In the genomic region with DNA sequence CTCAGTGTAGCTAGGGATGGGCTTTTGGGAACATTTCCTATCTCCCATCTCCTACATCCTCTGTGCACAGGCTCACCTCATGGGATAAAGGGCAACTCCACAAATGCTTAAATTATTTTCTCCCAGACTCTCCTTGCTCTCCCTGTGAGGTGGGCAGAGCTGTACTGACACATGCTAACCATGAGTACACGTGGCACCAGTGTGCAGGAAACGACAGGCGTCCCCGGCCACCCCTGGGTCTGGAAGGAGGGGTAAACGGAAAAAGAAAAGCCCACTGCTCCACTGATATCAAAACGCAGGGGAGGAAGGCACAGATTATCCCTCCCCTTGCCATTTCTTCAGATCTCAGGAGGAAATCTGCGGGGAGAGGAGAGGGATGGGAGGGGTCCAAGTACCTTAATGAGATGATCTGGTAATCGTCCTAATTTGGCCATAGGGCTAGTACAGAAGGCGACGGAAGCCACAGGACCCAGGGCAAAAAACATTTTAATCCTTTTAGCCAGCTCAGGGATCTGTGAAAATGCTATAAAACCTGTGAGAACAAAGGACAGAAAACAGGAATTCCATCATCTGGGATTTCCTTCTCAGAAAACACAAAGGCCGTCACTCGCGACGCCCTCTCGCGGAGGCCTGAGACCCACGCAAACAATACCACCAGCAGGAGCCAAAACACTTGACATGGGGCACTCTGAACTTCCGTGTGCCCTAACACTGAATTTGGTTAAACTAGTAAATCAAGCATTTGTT, we compare ENCODE assay signal across 10 cellular contexts. TPM values are rescaled to one million over a fixed set of nuclear protein-coding genes. Genes with fewer than 3 reads are reported as not detected.
DNase-seq lines count a peak whose midpoint lies in the region; ATAC-seq and TF ChIP-seq lines count a peak whose summit lies in the region.
"Had no signal": no experiment of that assay in that cellular context is flagged by ENCODE, and none has a peak within 500 bp of the region (broad histone marks: within the 10 kb centered on the region; RNA-seq: fewer than 3 reads in every experiment).

No MANE protein-coding gene starts in this region.

- no peak for TF ChIP-seq POLR2A in transverse colon (IDR thresholded peaks at IDR 0.05)

- peaks cover 0 to 11% (median 0%) of the 10 kb centered on the region in 4 donors for H3K36me3 ChIP-seq in transverse colon

- no peak for TF ChIP-seq EP300 in transverse colon (IDR thresholded peaks at IDR 0.05; ENCODE audit: low read depth)

- no peaks in the 10 kb centered on the region for H3K9me3 ChIP-seq in transverse colon

- H3K27me3 ChIP-seq in transverse colon: no peaks in the 10 kb centered on the region

- in situ Hi-C loops in transverse colon (cut with MboI; ENCODE audit: low pct_ligation_motif_present in 1 of 4, low pct_unique_long_range_greater_than_20kb in 1 of 4, low sequenced_read_pairs in 3 of 4): loop anchor here in 2 of 4 donors (10.0 to 25.0 kb wide), 2 partner anchors 280 to 388 kb away; no protein-coding TSS in a partner anchor

- intact Hi-C loops in transverse colon (cut with DNase I; ENCODE audit: low total_unique reads): no loop called here

- no peak for TF ChIP-seq CTCF in transverse colon (IDR thresholded peaks at IDR 0.05)

- no peak for ATAC-seq in GM18517 (IDR thresholded peaks at IDR 0.05; ENCODE audit: unreplicated experiment)

- 73 to 87% methylated on average over 6 to 18 of the region's 18 CpGs for WGBS in transverse colon (ENCODE audit: low coverage in 1 of 2), 2 donors

- H3K4me3 ChIP-seq in transverse colon: no peak overlapping the region

- H3K4me1 ChIP-seq in transverse colon: peaks cover 0 to 3% (median 0%) of the 10 kb centered on the region in 4 donors

- H3K27ac ChIP-seq in substantia nigra (ENCODE audit: low read depth, low read length, poor library complexity, severe bottlenecking) (peak overlapping the region; percentile 82), transverse colon (peak overlapping the region in 2 of 4 donors; percentile 11 to 25)
- H3K27ac ChIP-seq: 22Rv1 had no signal

- peak; percentile 12 for DNase-seq in DMS153 treated with DMSO at 0.1 percent for 48 hours (lab: John Stamatoyannopoulos, UW; ENCODE audit: unreplicated experiment)
- no peak for DNase-seq in DMS153 (lab: John Stamatoyannopoulos, UW)
- peak; percentile 57 to 67 for DNase-seq in dermis microvascular lymphatic vessel endothelial cell (ENCODE audit: low read depth in 2 of 2)
- DNase-seq in left kidney (ENCODE audit: low read depth, low spot score): peak; percentile 38
- peak in 20 of 49 donors; percentile 19 to 71 (median 44) for DNase-seq in substantia nigra (lab: John Stamatoyannopoulos, UW)
- DNase-seq in transverse colon: no peak
- DNase-seq in LoVo (ENCODE audit: low spot score): no peak
- DNase-seq: trophoblast cell had no signal

RNA-seq across cellular contexts. Expression of a gene that starts 17.8 kb away (rescaled TPM):
- 3.6 and 3.9 TPM in 2 replicates for total RNA-seq in dermis microvascular lymphatic vessel endothelial cell
- 1 to 10 TPM in 2 of 4 donors, not detected in 2; 1.1 to 2.1 TPM for total RNA-seq in transverse colon

RNA-seq across cellular contexts. Expression of a gene that starts 26.7 kb away (rescaled TPM):
- total RNA-seq in dermis microvascular lymphatic vessel endothelial cell (62.5 and 142 TPM in 2 replicates), transverse colon (10 to 100 TPM in 3 of 4 donors, 1 to 10 TPM in 1; 3.6 to 23.8 (median 12.1) TPM)

Comparison
In these comparisons a context has a peak if more than half of its experiments do, and no peak if none do; other contexts are left out.
1. DNase-seq: peak in DMS153 treated with DMSO at 0.1 percent for 48 hours (single experiment), dermis microvascular lymphatic vessel endothelial cell (2 of 2) and left kidney (single experiment); none in DMS153 (single experiment), transverse colon (single experiment) and LoVo (single experiment).